Comparison of ENCODE assay signal across 15 cellular contexts in the genomic region with DNA sequence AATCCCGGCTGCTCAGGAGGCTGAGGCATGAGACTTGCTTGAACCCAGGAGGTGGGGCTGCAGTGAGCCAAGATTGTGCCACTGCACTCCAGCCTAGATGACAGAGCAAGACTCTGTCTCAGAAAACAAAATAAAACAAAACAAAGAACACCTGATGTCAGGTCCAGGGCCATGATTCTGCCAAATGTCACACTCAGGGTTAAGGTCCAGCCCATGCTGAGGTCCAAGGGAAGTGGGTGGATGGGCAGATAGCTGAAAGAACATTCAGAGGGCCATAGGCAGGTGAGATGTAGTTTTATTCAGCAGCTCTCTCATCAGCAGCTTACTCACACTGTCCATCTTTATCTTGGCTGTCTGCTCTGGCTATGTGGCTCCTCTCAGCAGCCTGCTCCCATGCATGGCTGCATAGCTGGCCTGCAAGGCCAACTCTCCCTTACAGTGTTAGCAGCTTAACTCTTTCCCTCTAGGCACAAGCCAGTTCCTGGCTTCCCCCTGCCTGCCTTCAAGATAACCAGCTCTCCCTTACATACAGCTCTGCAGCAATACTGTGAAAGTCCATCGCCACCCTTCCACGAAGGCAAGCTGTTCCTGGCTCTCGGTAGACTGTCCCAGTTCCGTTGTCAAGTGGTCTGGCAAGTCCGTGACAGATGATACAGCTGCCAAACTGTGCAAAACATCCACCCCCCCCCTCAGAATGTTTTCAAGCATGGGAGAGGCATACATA.
"Had no signal": no experiment of that assay in that cellular context is flagged by ENCODE, and none has a peak within 500 bp of the region (broad histone marks: within the 10 kb centered on the region; RNA-seq: fewer than 3 reads in every experiment).

No MANE protein-coding gene starts in this region.

- H3K4me3 Mint-ChIP-seq: activated naive CD8-positive, alpha-beta T cell treated with anti-CD3 and anti-CD28 coated beads, Interleukin-2, amount 10 ng/mL, durations not matched to agents 7 days and 5 days; activated T-cell treated with anti-CD3 and anti-CD28 coated beads, Interleukin-2, amount 50 U/mL, for 4 hours; naive B cell; stimulated activated memory B cell treated with anti-CD40 and anti-IgM and Interleukin-4, amounts not matched to agents 10 μg/mL and 1 μg/mL and 100 μg/mL, for 72 hours; T-helper 2 cell treated with Interferon-gamma antibody and Interleukin-4, amounts not matched to agents 5 μg/mL and 100 μg/mL, for 36 hours; type B pancreatic cell had no signal

- H3K4me1 Mint-ChIP-seq: naive B cell had no signal

- H3K27ac Mint-ChIP-seq: activated naive CD8-positive, alpha-beta T cell treated with anti-CD3 and anti-CD28 coated beads, Interleukin-2, amount 10 ng/mL, durations not matched to agents 7 days and 5 days; stimulated activated memory B cell treated with anti-CD40 and anti-IgM and Interleukin-4, amounts not matched to agents 10 μg/mL and 1 μg/mL and 100 μg/mL, for 72 hours; T-helper 2 cell treated with Interferon-gamma antibody and Interleukin-4, amounts not matched to agents 5 μg/mL and 100 μg/mL, for 36 hours; type B pancreatic cell had no signal

- DNase-seq: activated CD4-positive, alpha-beta T cell treated with anti-CD3 and anti-CD28 coated beads, Interleukin-2, amount 50 U/mL, for 4 hours; activated gamma-delta T cell treated with Interleukin-2 at 50 U/mL for 16 hours; activated naive CD8-positive, alpha-beta T cell treated with anti-CD3 and anti-CD28 coated beads, Interleukin-2, amount 10 ng/mL, durations not matched to agents 7 days and 5 days; activated T-cell treated with anti-CD3 and anti-CD28 coated beads, Interleukin-2, amount 50 U/mL, for 4 hours; aorta; glutamatergic neuron; naive B cell; SW 1271 had no signal

- H3K9me3 Mint-ChIP-seq: activated naive CD8-positive, alpha-beta T cell treated with anti-CD3 and anti-CD28 coated beads, Interleukin-2, amount 10 ng/mL, durations not matched to agents 7 days and 5 days; activated T-cell treated with anti-CD3 and anti-CD28 coated beads, Interleukin-2, amount 50 U/mL, for 4 hours; naive B cell; T-helper 2 cell treated with Interferon-gamma antibody and Interleukin-4, amounts not matched to agents 5 μg/mL and 100 μg/mL, for 36 hours; type B pancreatic cell had no signal

- H3K27me3 Mint-ChIP-seq: type B pancreatic cell had no signal

- H3K4me3 ChIP-seq: lung, smooth muscle cell had no signal

- H3K4me2 ChIP-seq: smooth muscle cell had no signal

- ATAC-seq: activated CD4-positive, CD25-positive, alpha-beta regulatory T cell treated with anti-CD3 and anti-CD28 coated beads, Interleukin-2, amount 50 U/mL, for 24 hours; esophagus mucosa; stimulated activated memory B cell treated with anti-CD40 and anti-IgM and Interleukin-4, amounts not matched to agents 10 μg/mL and 1 μg/mL and 100 μg/mL, for 72 hours had no signal

- H3K36me3 Mint-ChIP-seq: activated naive CD8-positive, alpha-beta T cell treated with anti-CD3 and anti-CD28 coated beads, Interleukin-2, amount 10 ng/mL, durations not matched to agents 7 days and 5 days; naive B cell; stimulated activated memory B cell treated with anti-CD40 and anti-IgM and Interleukin-4, amounts not matched to agents 10 μg/mL and 1 μg/mL and 100 μg/mL, for 72 hours; type B pancreatic cell had no signal
